In the genomic region with DNA sequence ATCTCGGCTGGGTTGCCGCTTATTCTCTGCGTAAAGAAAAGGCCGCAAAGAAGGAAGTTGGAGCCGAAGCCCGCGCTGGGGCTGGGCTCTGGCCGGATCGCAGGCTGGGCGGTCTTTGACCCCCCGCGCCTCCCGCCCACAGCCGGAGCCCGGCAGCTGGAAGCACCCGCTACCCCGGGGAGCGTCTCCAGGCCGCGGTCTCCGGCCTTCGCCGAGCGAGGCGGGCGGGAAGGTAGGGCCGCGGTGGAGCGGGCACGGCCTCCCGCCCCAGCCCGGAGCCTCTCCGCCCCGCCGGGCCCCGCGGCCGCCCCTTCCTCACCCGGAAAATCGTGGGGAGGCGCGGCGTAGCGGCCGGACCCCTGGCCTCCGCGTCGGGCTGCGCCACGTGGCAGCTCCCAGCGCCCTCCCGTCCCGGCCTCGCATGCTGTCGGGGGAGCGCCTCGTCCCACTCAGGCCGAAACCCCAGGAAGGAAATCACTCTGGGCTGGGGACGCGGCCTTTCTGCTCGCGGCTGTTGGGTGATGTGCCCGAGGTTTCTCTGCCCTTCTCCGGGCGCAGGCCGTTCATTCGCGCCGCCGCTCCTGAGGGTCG, we compare ENCODE assay signal across 1 cellular context.
TF ChIP-seq lines count a peak whose summit lies in the region.

No MANE protein-coding gene starts in this region.

TF ChIP-seq in HepG2, 621 proteins besides CTCF, POLR2A, EP300 and RAD21 (continued from another document and continues in another):
- TF ChIP-seq, protein P1, sequence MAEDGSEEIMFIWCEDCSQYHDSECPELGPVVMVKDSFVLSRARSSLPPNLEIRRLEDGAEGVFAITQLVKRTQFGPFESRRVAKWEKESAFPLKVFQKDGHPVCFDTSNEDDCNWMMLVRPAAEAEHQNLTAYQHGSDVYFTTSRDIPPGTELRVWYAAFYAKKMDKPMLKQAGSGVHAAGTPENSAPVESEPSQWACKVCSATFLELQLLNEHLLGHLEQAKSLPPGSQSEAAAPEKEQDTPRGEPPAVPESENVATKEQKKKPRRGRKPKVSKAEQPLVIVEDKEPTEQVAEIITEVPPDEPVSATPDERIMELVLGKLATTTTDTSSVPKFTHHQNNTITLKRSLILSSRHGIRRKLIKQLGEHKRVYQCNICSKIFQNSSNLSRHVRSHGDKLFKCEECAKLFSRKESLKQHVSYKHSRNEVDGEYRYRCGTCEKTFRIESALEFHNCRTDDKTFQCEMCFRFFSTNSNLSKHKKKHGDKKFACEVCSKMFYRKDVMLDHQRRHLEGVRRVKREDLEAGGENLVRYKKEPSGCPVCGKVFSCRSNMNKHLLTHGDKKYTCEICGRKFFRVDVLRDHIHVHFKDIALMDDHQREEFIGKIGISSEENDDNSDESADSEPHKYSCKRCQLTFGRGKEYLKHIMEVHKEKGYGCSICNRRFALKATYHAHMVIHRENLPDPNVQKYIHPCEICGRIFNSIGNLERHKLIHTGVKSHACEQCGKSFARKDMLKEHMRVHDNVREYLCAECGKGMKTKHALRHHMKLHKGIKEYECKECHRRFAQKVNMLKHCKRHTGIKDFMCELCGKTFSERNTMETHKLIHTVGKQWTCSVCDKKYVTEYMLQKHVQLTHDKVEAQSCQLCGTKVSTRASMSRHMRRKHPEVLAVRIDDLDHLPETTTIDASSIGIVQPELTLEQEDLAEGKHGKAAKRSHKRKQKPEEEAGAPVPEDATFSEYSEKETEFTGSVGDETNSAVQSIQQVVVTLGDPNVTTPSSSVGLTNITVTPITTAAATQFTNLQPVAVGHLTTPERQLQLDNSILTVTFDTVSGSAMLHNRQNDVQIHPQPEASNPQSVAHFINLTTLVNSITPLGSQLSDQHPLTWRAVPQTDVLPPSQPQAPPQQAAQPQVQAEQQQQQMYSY (CRISPR knock-in tag; IDR thresholded peaks at IDR 0.05) = no peak
- TF ChIP-seq CCDC6 (CRISPR knock-in tag; IDR thresholded peaks at IDR 0.05) = peak; percentile 36; the same call in 1 of the 2 replicates
- TF ChIP-seq SMAD1 (CRISPR knock-in tag; IDR thresholded peaks at IDR 0.05; ENCODE audit: borderline replicate concordance, low read depth) = no peak
- TF ChIP-seq, protein P2, sequence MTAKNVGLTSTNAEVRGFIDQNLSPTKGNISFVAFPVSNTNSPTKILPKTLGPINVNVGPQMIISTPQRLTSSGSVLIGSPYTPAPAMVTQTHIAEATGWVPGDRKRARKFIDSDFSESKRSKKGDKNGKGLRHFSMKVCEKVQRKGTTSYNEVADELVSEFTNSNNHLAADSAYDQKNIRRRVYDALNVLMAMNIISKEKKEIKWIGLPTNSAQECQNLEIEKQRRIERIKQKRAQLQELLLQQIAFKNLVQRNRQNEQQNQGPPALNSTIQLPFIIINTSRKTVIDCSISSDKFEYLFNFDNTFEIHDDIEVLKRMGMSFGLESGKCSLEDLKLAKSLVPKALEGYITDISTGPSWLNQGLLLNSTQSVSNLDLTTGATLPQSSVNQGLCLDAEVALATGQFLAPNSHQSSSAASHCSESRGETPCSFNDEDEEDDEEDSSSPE (CRISPR knock-in tag; IDR thresholded peaks at IDR 0.05) = no peak
- TF ChIP-seq, protein P3, sequence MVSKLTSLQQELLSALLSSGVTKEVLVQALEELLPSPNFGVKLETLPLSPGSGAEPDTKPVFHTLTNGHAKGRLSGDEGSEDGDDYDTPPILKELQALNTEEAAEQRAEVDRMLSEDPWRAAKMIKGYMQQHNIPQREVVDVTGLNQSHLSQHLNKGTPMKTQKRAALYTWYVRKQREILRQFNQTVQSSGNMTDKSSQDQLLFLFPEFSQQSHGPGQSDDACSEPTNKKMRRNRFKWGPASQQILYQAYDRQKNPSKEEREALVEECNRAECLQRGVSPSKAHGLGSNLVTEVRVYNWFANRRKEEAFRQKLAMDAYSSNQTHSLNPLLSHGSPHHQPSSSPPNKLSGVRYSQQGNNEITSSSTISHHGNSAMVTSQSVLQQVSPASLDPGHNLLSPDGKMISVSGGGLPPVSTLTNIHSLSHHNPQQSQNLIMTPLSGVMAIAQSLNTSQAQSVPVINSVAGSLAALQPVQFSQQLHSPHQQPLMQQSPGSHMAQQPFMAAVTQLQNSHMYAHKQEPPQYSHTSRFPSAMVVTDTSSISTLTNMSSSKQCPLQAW (CRISPR knock-in tag; IDR thresholded peaks at IDR 0.05) = no peak
- no peak for TF ChIP-seq ZNF101 (CRISPR knock-in tag; IDR thresholded peaks at IDR 0.05; ENCODE audit: borderline replicate concordance, low read depth)
- TF ChIP-seq ZNF180 (CRISPR knock-in tag; IDR thresholded peaks at IDR 0.05; ENCODE audit: borderline replicate concordance, low read depth) = no peak
- TF ChIP-seq, protein P4, sequence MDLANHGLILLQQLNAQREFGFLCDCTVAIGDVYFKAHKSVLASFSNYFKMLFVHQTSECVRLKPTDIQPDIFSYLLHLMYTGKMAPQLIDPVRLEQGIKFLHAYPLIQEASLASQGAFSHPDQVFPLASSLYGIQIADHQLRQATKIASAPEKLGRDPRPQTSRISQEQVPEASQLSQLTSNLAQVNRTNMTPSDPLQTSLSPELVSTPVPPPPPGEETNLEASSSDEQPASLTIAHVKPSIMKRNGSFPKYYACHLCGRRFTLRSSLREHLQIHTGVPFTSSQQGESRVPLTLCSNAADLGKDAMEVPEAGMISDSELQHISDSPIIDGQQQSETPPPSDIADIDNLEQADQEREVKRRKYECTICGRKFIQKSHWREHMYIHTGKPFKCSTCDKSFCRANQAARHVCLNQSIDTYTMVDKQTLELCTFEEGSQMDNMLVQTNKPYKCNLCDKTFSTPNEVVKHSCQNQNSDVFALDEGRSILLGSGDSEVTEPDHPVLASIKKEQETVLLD (CRISPR knock-in tag; IDR thresholded peaks at IDR 0.05; ENCODE audit: low read depth) = no peak
- TF ChIP-seq ZNF563 (CRISPR knock-in tag; IDR thresholded peaks at IDR 0.05) = peak; percentile 86
- peak; percentile 25; the same call in 1 of the 2 replicates for TF ChIP-seq MEIS2 (CRISPR knock-in tag; IDR thresholded peaks at IDR 0.05)
- TF ChIP-seq, protein P5, sequence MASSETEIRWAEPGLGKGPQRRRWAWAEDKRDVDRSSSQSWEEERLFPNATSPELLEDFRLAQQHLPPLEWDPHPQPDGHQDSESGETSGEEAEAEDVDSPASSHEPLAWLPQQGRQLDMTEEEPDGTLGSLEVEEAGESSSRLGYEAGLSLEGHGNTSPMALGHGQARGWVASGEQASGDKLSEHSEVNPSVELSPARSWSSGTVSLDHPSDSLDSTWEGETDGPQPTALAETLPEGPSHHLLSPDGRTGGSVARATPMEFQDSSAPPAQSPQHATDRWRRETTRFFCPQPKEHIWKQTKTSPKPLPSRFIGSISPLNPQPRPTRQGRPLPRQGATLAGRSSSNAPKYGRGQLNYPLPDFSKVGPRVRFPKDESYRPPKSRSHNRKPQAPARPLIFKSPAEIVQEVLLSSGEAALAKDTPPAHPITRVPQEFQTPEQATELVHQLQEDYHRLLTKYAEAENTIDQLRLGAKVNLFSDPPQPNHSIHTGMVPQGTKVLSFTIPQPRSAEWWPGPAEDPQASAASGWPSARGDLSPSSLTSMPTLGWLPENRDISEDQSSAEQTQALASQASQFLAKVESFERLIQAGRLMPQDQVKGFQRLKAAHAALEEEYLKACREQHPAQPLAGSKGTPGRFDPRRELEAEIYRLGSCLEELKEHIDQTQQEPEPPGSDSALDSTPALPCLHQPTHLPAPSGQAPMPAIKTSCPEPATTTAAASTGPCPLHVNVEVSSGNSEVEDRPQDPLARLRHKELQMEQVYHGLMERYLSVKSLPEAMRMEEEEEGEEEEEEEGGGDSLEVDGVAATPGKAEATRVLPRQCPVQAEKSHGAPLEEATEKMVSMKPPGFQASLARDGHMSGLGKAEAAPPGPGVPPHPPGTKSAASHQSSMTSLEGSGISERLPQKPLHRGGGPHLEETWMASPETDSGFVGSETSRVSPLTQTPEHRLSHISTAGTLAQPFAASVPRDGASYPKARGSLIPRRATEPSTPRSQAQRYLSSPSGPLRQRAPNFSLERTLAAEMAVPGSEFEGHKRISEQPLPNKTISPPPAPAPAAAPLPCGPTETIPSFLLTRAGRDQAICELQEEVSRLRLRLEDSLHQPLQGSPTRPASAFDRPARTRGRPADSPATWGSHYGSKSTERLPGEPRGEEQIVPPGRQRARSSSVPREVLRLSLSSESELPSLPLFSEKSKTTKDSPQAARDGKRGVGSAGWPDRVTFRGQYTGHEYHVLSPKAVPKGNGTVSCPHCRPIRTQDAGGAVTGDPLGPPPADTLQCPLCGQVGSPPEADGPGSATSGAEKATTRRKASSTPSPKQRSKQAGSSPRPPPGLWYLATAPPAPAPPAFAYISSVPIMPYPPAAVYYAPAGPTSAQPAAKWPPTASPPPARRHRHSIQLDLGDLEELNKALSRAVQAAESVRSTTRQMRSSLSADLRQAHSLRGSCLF (CRISPR knock-in tag; IDR thresholded peaks at IDR 0.05; ENCODE audit: borderline replicate concordance) = no peak
- peak; percentile 61; the same call in 1 of the 2 replicates for TF ChIP-seq ZSCAN20 (CRISPR knock-in tag; IDR thresholded peaks at IDR 0.05; ENCODE audit: borderline replicate concordance)
- TF ChIP-seq FOXA3 (CRISPR knock-in tag; IDR thresholded peaks at IDR 0.05) = no peak
- no peak for TF ChIP-seq JUND (CRISPR knock-in tag; IDR thresholded peaks at IDR 0.05)
- no peak for TF ChIP-seq CC2D1A (CRISPR knock-in tag; IDR thresholded peaks at IDR 0.05)
- no peak for TF ChIP-seq ZNF446 (CRISPR knock-in tag; IDR thresholded peaks at IDR 0.05)
- TF ChIP-seq PHF21A (CRISPR knock-in tag; IDR thresholded peaks at IDR 0.05) = peak; percentile 11; the same call in 1 of the 2 replicates
- TF ChIP-seq, protein P6, sequence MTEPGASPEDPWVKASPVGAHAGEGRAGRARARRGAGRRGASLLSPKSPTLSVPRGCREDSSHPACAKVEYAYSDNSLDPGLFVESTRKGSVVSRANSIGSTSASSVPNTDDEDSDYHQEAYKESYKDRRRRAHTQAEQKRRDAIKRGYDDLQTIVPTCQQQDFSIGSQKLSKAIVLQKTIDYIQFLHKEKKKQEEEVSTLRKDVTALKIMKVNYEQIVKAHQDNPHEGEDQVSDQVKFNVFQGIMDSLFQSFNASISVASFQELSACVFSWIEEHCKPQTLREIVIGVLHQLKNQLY (CRISPR knock-in tag; IDR thresholded peaks at IDR 0.05) = no peak
- TF ChIP-seq CHD2 (IDR thresholded peaks at IDR 0.05; ENCODE audit: low read depth, low read length) = no peak
- TF ChIP-seq KDM2A (CRISPR knock-in tag; IDR thresholded peaks at IDR 0.05; ENCODE audit: borderline replicate concordance, low read depth) = 0 out of 2 replicates have a peak, but pooled peaks have one; percentile 16
- peak; percentile 79 for TF ChIP-seq ZNF883 (CRISPR knock-in tag; IDR thresholded peaks at IDR 0.05; ENCODE audit: not compliant biosample characterization)
- TF ChIP-seq, protein P7, sequence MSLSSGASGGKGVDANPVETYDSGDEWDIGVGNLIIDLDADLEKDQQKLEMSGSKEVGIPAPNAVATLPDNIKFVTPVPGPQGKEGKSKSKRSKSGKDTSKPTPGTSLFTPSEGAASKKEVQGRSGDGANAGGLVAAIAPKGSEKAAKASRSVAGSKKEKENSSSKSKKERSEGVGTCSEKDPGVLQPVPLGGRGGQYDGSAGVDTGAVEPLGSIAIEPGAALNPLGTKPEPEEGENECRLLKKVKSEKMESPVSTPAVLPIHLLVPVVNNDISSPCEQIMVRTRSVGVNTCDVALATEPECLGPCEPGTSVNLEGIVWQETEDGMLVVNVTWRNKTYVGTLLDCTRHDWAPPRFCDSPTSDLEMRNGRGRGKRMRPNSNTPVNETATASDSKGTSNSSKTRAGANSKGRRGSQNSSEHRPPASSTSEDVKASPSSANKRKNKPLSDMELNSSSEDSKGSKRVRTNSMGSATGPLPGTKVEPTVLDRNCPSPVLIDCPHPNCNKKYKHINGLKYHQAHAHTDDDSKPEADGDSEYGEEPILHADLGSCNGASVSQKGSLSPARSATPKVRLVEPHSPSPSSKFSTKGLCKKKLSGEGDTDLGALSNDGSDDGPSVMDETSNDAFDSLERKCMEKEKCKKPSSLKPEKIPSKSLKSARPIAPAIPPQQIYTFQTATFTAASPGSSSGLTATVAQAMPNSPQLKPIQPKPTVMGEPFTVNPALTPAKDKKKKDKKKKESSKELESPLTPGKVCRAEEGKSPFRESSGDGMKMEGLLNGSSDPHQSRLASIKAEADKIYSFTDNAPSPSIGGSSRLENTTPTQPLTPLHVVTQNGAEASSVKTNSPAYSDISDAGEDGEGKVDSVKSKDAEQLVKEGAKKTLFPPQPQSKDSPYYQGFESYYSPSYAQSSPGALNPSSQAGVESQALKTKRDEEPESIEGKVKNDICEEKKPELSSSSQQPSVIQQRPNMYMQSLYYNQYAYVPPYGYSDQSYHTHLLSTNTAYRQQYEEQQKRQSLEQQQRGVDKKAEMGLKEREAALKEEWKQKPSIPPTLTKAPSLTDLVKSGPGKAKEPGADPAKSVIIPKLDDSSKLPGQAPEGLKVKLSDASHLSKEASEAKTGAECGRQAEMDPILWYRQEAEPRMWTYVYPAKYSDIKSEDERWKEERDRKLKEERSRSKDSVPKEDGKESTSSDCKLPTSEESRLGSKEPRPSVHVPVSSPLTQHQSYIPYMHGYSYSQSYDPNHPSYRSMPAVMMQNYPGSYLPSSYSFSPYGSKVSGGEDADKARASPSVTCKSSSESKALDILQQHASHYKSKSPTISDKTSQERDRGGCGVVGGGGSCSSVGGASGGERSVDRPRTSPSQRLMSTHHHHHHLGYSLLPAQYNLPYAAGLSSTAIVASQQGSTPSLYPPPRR (CRISPR knock-in tag; IDR thresholded peaks at IDR 0.05; ENCODE audit: borderline replicate concordance) = no peak
- peak; percentile 29; the same call in 1 of the 2 replicates for TF ChIP-seq HDAC1 (CRISPR knock-in tag; IDR thresholded peaks at IDR 0.05)
- TF ChIP-seq, protein P8, sequence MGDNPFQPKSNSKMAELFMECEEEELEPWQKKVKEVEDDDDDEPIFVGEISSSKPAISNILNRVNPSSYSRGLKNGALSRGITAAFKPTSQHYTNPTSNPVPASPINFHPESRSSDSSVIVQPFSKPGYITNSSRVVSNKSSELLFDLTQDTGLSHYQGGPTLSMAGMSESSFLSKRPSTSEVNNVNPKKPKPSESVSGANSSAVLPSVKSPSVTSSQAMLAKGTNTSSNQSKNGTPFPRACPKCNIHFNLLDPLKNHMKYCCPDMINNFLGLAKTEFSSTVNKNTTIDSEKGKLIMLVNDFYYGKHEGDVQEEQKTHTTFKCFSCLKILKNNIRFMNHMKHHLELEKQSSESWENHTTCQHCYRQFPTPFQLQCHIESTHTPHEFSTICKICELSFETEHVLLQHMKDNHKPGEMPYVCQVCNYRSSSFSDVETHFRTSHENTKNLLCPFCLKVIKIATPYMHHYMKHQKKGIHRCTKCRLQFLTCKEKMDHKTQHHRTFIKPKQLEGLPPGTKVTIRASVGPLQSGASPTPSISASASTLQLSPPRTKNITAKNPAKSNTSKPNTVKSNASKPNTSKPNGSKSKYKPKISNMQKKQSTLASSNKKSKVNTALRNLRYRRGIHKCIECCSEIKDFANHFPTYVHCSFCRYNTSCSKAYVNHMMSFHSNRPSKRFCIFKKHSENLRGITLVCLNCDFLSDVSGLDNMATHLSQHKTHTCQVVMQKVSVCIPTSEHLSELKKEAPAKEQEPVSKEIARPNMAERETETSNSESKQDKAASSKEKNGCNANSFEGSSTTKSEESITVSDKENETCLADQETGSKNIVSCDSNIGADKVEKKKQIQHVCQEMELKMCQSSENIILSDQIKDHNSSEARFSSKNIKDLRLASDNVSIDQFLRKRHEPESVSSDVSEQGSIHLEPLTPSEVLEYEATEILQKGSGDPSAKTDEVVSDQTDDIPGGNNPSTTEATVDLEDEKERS (CRISPR knock-in tag; IDR thresholded peaks at IDR 0.05) = 0 out of 2 replicates have a peak, but pooled peaks have one; percentile 42
